Comparison of ENCODE assay signal across 1 cellular context in genomic region chr15:45378913-45379262, GRCh38.
TF ChIP-seq lines count a peak whose summit lies in the region.

No MANE protein-coding gene starts in this region.

TF ChIP-seq in H1, 55 proteins besides CTCF, POLR2A, EP300 and RAD21 (continued from another document):
- TF ChIP-seq NANOG (IDR thresholded peaks at IDR 0.05; ENCODE audit: insufficient read depth, low read depth, low read length, poor library complexity, severe bottlenecking), result no peak
- TF ChIP-seq SP4 (IDR thresholded peaks at IDR 0.05; ENCODE audit: low read length), result no peak
- no peak for TF ChIP-seq E2F6 (IDR thresholded peaks at IDR 0.05)
- no peak for TF ChIP-seq CEBPB (IDR thresholded peaks at IDR 0.05; ENCODE audit: low read depth, low read length)
- no peak for TF ChIP-seq SIRT6 (IDR thresholded peaks at IDR 0.05; ENCODE audit: low read length)
- no peak for TF ChIP-seq CHD7 (IDR thresholded peaks at IDR 0.05; ENCODE audit: insufficient replicate concordance, low read length)
- TF ChIP-seq KDM1A (IDR thresholded peaks at IDR 0.05; ENCODE audit: borderline replicate concordance, low read length), result no peak
- TF ChIP-seq MAFK (IDR thresholded peaks at IDR 0.05; ENCODE audit: low read depth, low read length), result no peak
- no peak for TF ChIP-seq KDM5A (IDR thresholded peaks at IDR 0.05; ENCODE audit: low read length)
